In genomic region chr2:40298026-40298425, GRCh38 we compare ENCODE assay signal across 7 cellular contexts.
"Had no signal": no experiment of that assay in that cellular context is flagged by ENCODE, and none has a peak within 500 bp of the region (broad histone marks: within the 10 kb centered on the region; RNA-seq: fewer than 3 reads in every experiment).

No MANE protein-coding gene starts in this region.

- FAIRE-seq: GM12878, GM12891, GM12892, GM18507, GM19239 had no signal

- H3K4me3 ChIP-seq: GM12878 had no signal

- ATAC-seq: GM12878 had no signal

- DNase-seq: GDM1, GF-D8 had no signal
